In genomic region chr7:36298145-36298544, GRCh38 we compare ENCODE assay signal across 28 cellular contexts.
"Had no signal": no experiment of that assay in that cellular context is flagged by ENCODE, and none has a peak within 500 bp of the region (broad histone marks: within the 10 kb centered on the region; RNA-seq: fewer than 3 reads in every experiment).

No MANE protein-coding gene starts in this region.

- H3K27me3 ChIP-seq: adrenal gland, body of pancreas, cardiac muscle cell, esophagus muscularis mucosa, foreskin keratinocyte, hepatocyte, stomach, suprapubic skin, tibial artery had no signal

- H3K4me2 ChIP-seq: hepatocyte, smooth muscle cell had no signal

- H2AFZ ChIP-seq: hepatocyte had no signal

- H3K9me3 ChIP-seq: adrenal gland, body of pancreas, esophagus muscularis mucosa, mucosa of descending colon, stomach, suprapubic skin, tibial artery had no signal

- H3K36me3 ChIP-seq: cardiac muscle cell had no signal

- DNase-seq: activated CD4-positive, alpha-beta T cell treated with anti-CD3 and anti-CD28 coated beads for 4 hours; activated CD4-positive, alpha-beta T cell treated with anti-CD3 and anti-CD28 coated beads, Interleukin-2, amount 50 U/mL, for 4 hours; activated effector memory CD4-positive, alpha-beta T cell treated with anti-CD3 and anti-CD28 coated beads, Interleukin-2, amount 50 U/mL, for 16 hours; activated naive CD4-positive, alpha-beta T cell treated with anti-CD3 and anti-CD28 coated beads for 36 hours; activated naive CD8-positive, alpha-beta T cell treated with anti-CD3 and anti-CD28 coated beads for 36 hours; activated T-cell treated with anti-CD3 and anti-CD28 coated beads for 4 hours; activated T-cell treated with anti-CD3 and anti-CD28 coated beads, Interleukin-2, amount 50 U/mL, for 72 hours; aorta; body of pancreas; foreskin keratinocyte; mucosa of descending colon; stimulated activated CD4-positive, alpha-beta T cell treated with anti-CD3 and anti-CD28 coated beads, Interleukin-1b, Interleukin-23, amount 100 ng/mL, for 48 hours; stimulated activated CD4-positive, alpha-beta T cell treated with anti-CD3 and anti-CD28 coated beads, Interleukin-4, amount 100 ng/mL, for 4 hours; stimulated activated CD8-positive, alpha-beta memory T cell treated with anti-CD3 and anti-CD28 coated beads, Interleukin-4, amount 100 ng/mL, for 48 hours; stimulated activated naive B cell treated with anti-CD40 and anti-IgM and Interleukin-4, amounts not matched to agents 10 μg/mL and 1 μg/mL and 100 μg/mL, for 72 hours; stomach had no signal

- FAIRE-seq: keratinocyte, TTC549 had no signal

- H3K4me1 ChIP-seq: foreskin keratinocyte had no signal

- ATAC-seq: activated T-cell treated with anti-CD3 and anti-CD28 coated beads, Interleukin-2, amount 50 U/mL, for 72 hours; body of pancreas; foreskin keratinocyte; mucosa of descending colon; natural killer cell treated with Interleukin-12 subunit alpha and Interleukin-12 subunit beta and Interleukin-15 and Interleukin-18, amount 100 ng/mL, for 72 hours; stimulated activated naive B cell treated with anti-CD40 and anti-IgM and Interleukin-4, amounts not matched to agents 10 μg/mL and 1 μg/mL and 100 μg/mL, for 72 hours had no signal

- H3K27ac ChIP-seq: adrenal gland, body of pancreas, cardiac muscle cell, coronary artery, esophagus muscularis mucosa, foreskin keratinocyte, hepatocyte, stomach, suprapubic skin, tibial artery, VCaP had no signal

- H3K4me3 ChIP-seq: adrenal gland, body of pancreas, cardiac muscle cell, coronary artery, esophagus muscularis mucosa, hepatocyte, mucosa of descending colon, smooth muscle cell, stomach, suprapubic skin, tibial artery had no signal

- H3K79me2 ChIP-seq: hepatocyte had no signal
